In the genomic region with DNA sequence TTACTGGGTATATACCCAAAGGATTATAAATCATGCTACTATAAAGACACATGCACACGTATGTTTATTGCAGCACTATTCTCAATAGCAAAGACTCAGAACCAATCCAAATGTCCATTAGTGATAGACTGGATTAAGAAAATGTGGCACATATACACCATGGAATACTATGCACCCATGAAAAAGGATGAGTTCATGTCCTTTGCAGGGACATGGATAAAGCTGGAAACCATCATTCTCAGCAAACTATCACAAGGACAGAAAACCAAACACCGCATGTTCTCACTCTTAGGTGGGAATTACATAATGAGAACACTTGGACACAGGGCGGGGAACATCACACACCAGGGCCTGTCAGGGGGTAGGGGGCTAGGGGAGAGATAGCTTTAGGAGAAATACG, we compare ENCODE assay signal across 2 cellular contexts.
DNase-seq lines count a peak whose midpoint lies in the region; ATAC-seq, FAIRE-seq and TF ChIP-seq lines count a peak whose summit lies in the region.
"Not testable (repeated sequence)": the region's sequence is repeated elsewhere in the genome, so short reads cannot be mapped to it uniquely, and the experiment has no call there.

No MANE protein-coding gene starts in this region.

- intact Hi-C loops in K562 (cut with micrococcal nuclease), result not testable (repeated sequence)

- BruUV-seq in K562 (replicated peaks; lab: Mats Ljungman, UMichigan), result not testable (repeated sequence)

- not testable (repeated sequence) for FAIRE-seq in K562 (lab: Jason Lieb, UNC)

- H3K79me2 ChIP-seq in K562 (ENCODE audit: control insufficient read depth, insufficient read depth, low read length), result not testable (repeated sequence)

- TF ChIP-seq CTCF in HEK293 (tag by site-specific recombination; IDR thresholded peaks at IDR 0.05); K562 (IDR thresholded peaks at IDR 0.05 in 2 of 3, conservative IDR thresholded peaks at IDR 0.05 in 1 of 3; ENCODE audit: insufficient read depth in 2 of 3, low read depth in 1 of 3, low read length in 3 of 3): not testable (repeated sequence)

- not testable (repeated sequence) for H3K4me1 ChIP-seq in HEK293 (ENCODE audit: control insufficient read depth, insufficient read depth, low read length); K562 (replicated peaks in 1 of 2; ENCODE audit: control insufficient read depth in 2 of 2, insufficient read depth in 2 of 2, low read length in 2 of 2)

- H3K36me3 ChIP-seq in HEK293 (ENCODE audit: control insufficient read depth in 2 of 2, insufficient read depth in 1 of 2, low read length in 2 of 2); K562 (ENCODE audit: control insufficient read depth, insufficient read depth, low read length): not testable (repeated sequence)

- POLR2A ChIA-PET in HEK293 (lab: Yijun Ruan, JAX); K562 (lab: Yijun Ruan, JAX): not testable (repeated sequence)

- not testable (repeated sequence) for TF ChIP-seq POLR2A in K562 (conservative IDR thresholded peaks at IDR 0.05)

- CTCF ChIA-PET in HEK293 (lab: Yijun Ruan, JAX); K562 (lab: Yijun Ruan, JAX; ENCODE audit: low intra/inter-chr PET ratio): not testable (repeated sequence)

- not testable (repeated sequence) for DNase-seq in K562 (ENCODE audit: extremely low read depth in 1 of 4, low spot score in 3 of 4)

- H3K9ac ChIP-seq in K562 (ENCODE audit: insufficient read depth in 1 of 2, low read depth in 2 of 2, low read length in 2 of 2), result not testable (repeated sequence)

- H4K20me1 ChIP-seq in K562 (replicated peaks; ENCODE audit: control insufficient read depth, insufficient read depth, low read length), result not testable (repeated sequence)

- in situ Hi-C loops in K562 (cut with MboI), result not testable (repeated sequence)

- 19% methylated on average over 4 of the region's 4 CpGs for WGBS in K562 (ENCODE audit: insufficient coverage, low coverage, missing lambda C conversion rate)

- TF ChIP-seq EP300 in K562 (IDR thresholded peaks at IDR 0.05; ENCODE audit: low read length), result not testable (repeated sequence)

- not testable (repeated sequence) for H3K9me3 ChIP-seq in HEK293 (ENCODE audit: control insufficient read depth, insufficient read depth, low read depth, low read length); K562 (replicated peaks; ENCODE audit: control insufficient read depth, insufficient read depth, low read depth, low read length)

- H3K27me3 ChIP-seq in K562 (ENCODE audit: control insufficient read depth in 2 of 2, insufficient read depth in 2 of 2, low read length in 2 of 2), result not testable (repeated sequence)

- not testable (repeated sequence) for H2AFZ ChIP-seq in K562 (ENCODE audit: low read depth, low read length)

- H3K4me2 ChIP-seq in K562 (ENCODE audit: insufficient read depth, low read length), result not testable (repeated sequence)

- not testable (repeated sequence) for H3K9me1 ChIP-seq in K562 (ENCODE audit: control insufficient read depth, insufficient read depth, low read length)

- not testable (repeated sequence) for H3K4me3 ChIP-seq in HEK293 (ENCODE audit: low read depth, low read length); K562

- ATAC-seq in K562, result not testable (repeated sequence)

- not testable (repeated sequence) for TF ChIP-seq RAD21 in K562 (CRISPR knock-in tag; conservative IDR thresholded peaks at IDR 0.05 in 1 of 2, IDR thresholded peaks at IDR 0.05 in 1 of 2)

- not testable (repeated sequence) for H3K27ac ChIP-seq in HEK293 (ENCODE audit: extremely low read depth, low read depth, low read length); K562 (ENCODE audit: extremely low read depth, low read depth, low read length)

TF ChIP-seq in HEK293, 187 proteins besides CTCF, POLR2A, EP300 and RAD21:
- TF ChIP-seq ZNF146 (tag by site-specific recombination; IDR thresholded peaks at IDR 0.05), result peak; percentile 75

TF ChIP-seq in K562, 482 proteins besides CTCF, POLR2A, EP300 and RAD21:
- TF ChIP-seq BCOR (IDR thresholded peaks at IDR 0.05) (0 out of 2 replicates have a peak, but pooled peaks have one; percentile 35), KDM1A (IDR thresholded peaks at IDR 0.05) (peak in 1 of 2 experiments; percentile 19; a peak in 1 of 4 replicates), ZNF146 (CRISPR knock-in tag; IDR thresholded peaks at IDR 0.05; ENCODE audit: unreplicated experiment) (peak; percentile 90)
